ENCODE assay signal across 28 cellular contexts in genomic region chr20:58202039-58202438, GRCh38. TPM values are rescaled to one million over a fixed set of nuclear protein-coding genes. Genes with fewer than 3 reads are reported as not detected.
"Had no signal": no experiment of that assay in that cellular context is flagged by ENCODE, and none has a peak within 500 bp of the region (broad histone marks: within the 10 kb centered on the region; RNA-seq: fewer than 3 reads in every experiment).

No MANE protein-coding gene starts in this region.

- H3K27ac Mint-ChIP-seq: activated CD4-positive, alpha-beta T cell treated with anti-CD3 and anti-CD28 coated beads for 36 hours; activated CD8-positive, alpha-beta memory T cell treated with anti-CD3 and anti-CD28 coated beads, Interleukin-2, amount 10 ng/mL, durations not matched to agents 7 days and 5 days; activated CD8-positive, alpha-beta T cell treated with anti-CD3 and anti-CD28 coated beads, Interleukin-2, amount 10 ng/mL, durations not matched to agents 7 days and 5 days; activated naive CD4-positive, alpha-beta T cell treated with anti-CD3 and anti-CD28 coated beads, Interleukin-2, amount 50 U/mL, for 72 hours; activated T-helper 2 cell treated with anti-CD3 and anti-CD28 coated beads, Interferon-gamma antibody, Interleukin-2, Interleukin-4, amounts not matched to agents 10 μg/mL and 5 μg/mL and 100 μg/mL, durations not matched to agents 14 hours and 24 hours and 36 hours; immature natural killer cell; mesothelial cell of epicardium; naive thymus-derived CD4-positive, alpha-beta T cell had no signal

- H3K4me3 ChIP-seq: breast epithelium, heart left ventricle, psoas muscle, right atrium auricular region, spleen, tibial nerve had no signal

- H3K79me2 ChIP-seq: parathyroid adenoma had no signal

- H2AFZ ChIP-seq: parathyroid adenoma had no signal

- H3K9me3 ChIP-seq: breast epithelium, heart left ventricle, psoas muscle, right atrium auricular region, spleen, tibial nerve had no signal

- FAIRE-seq: endothelial cell of umbilical vein, kidney had no signal

- H3K36me3 ChIP-seq: breast epithelium, heart left ventricle, right atrium auricular region, spleen, tibial nerve had no signal

- H3K27me3 ChIP-seq: breast epithelium, heart left ventricle, right atrium auricular region, tibial nerve had no signal

- H3K4me1 ChIP-seq: breast epithelium, parathyroid adenoma, psoas muscle, right atrium auricular region, spleen, tibial nerve had no signal

- H3K4me3 Mint-ChIP-seq: activated CD4-positive, alpha-beta T cell treated with anti-CD3 and anti-CD28 coated beads for 36 hours; activated CD8-positive, alpha-beta memory T cell treated with anti-CD3 and anti-CD28 coated beads, Interleukin-2, amount 10 ng/mL, durations not matched to agents 7 days and 5 days; activated CD8-positive, alpha-beta T cell treated with anti-CD3 and anti-CD28 coated beads, Interleukin-2, amount 10 ng/mL, durations not matched to agents 7 days and 5 days; immature natural killer cell; mesothelial cell of epicardium; naive thymus-derived CD4-positive, alpha-beta T cell; neural crest cell had no signal

- H3K27me3 Mint-ChIP-seq: activated CD4-positive, alpha-beta T cell treated with anti-CD3 and anti-CD28 coated beads for 36 hours had no signal

- H3K4me1 Mint-ChIP-seq: activated CD4-positive, alpha-beta T cell treated with anti-CD3 and anti-CD28 coated beads for 36 hours; activated CD8-positive, alpha-beta memory T cell treated with anti-CD3 and anti-CD28 coated beads, Interleukin-2, amount 10 ng/mL, durations not matched to agents 7 days and 5 days; immature natural killer cell; mesothelial cell of epicardium; neural crest cell had no signal

- H3K9me3 Mint-ChIP-seq: activated naive CD4-positive, alpha-beta T cell treated with anti-CD3 and anti-CD28 coated beads, Interleukin-2, amount 50 U/mL, for 72 hours; activated T-helper 2 cell treated with anti-CD3 and anti-CD28 coated beads, Interferon-gamma antibody, Interleukin-2, Interleukin-4, amounts not matched to agents 10 μg/mL and 5 μg/mL and 100 μg/mL, durations not matched to agents 14 hours and 24 hours and 36 hours; immature natural killer cell; mesothelial cell of epicardium; neural crest cell had no signal

- H3K36me3 Mint-ChIP-seq: activated CD8-positive, alpha-beta memory T cell treated with anti-CD3 and anti-CD28 coated beads, Interleukin-2, amount 10 ng/mL, durations not matched to agents 7 days and 5 days; immature natural killer cell; mesothelial cell of epicardium had no signal

- H3K9ac ChIP-seq: parathyroid adenoma had no signal

- DNase-seq: activated CD4-positive, alpha-beta T cell treated with anti-CD3 and anti-CD28 coated beads for 36 hours; activated CD4-positive, CD25-positive, alpha-beta regulatory T cell; activated CD8-positive, alpha-beta memory T cell treated with anti-CD3 and anti-CD28 coated beads, Interleukin-2, amount 10 ng/mL, durations not matched to agents 7 days and 5 days; activated CD8-positive, alpha-beta T cell treated with anti-CD3 and anti-CD28 coated beads, Interleukin-2, amount 10 ng/mL, durations not matched to agents 7 days and 5 days; activated T-cell treated with anti-CD3 and anti-CD28 coated beads, Interleukin-2, amount 50 U/mL, for 48 hours; central memory CD4-positive, alpha-beta T cell; heart left ventricle; hypothalamus; immature natural killer cell; kidney; naive thymus-derived CD4-positive, alpha-beta T cell; occipital lobe; psoas muscle; spleen; stimulated activated naive CD4-positive, alpha-beta T cell treated with Interleukin-2 at 50 U/mL for 16 hours had no signal

- H3K27ac ChIP-seq: breast epithelium, heart left ventricle, parathyroid adenoma, psoas muscle, right atrium auricular region, spleen, tibial nerve had no signal

RNA-seq across cellular contexts. Expression of gene ANKRD60, which starts 26.4 kb away (rescaled TPM):
- total RNA-seq: activated CD4-positive, alpha-beta T cell treated with anti-CD3 and anti-CD28 coated beads for 36 hours; activated CD8-positive, alpha-beta memory T cell treated with anti-CD3 and anti-CD28 coated beads, Interleukin-2, amount 10 ng/mL, durations not matched to agents 7 days and 5 days; activated CD8-positive, alpha-beta T cell treated with anti-CD3 and anti-CD28 coated beads, Interleukin-2, amount 10 ng/mL, durations not matched to agents 7 days and 5 days; activated naive CD4-positive, alpha-beta T cell treated with anti-CD3 and anti-CD28 coated beads, Interleukin-2, amount 50 U/mL, for 72 hours; activated T-helper 2 cell treated with anti-CD3 and anti-CD28 coated beads, Interferon-gamma antibody, Interleukin-2, Interleukin-4, amounts not matched to agents 10 μg/mL and 5 μg/mL and 100 μg/mL, durations not matched to agents 14 hours and 24 hours and 36 hours; breast epithelium; endothelial cell of umbilical vein; heart left ventricle; kidney; lower leg skin; mesothelial cell of epicardium; naive thymus-derived CD4-positive, alpha-beta T cell; neural crest cell; occipital lobe; psoas muscle; right atrium auricular region; spleen; temporal lobe; tibial nerve; ureter had no signal
- polyA plus RNA-seq: endothelial cell of umbilical vein; esophagus; heart left ventricle; immature natural killer cell; naive thymus-derived CD4-positive, alpha-beta T cell; psoas muscle; spleen had no signal
